In the genomic region with DNA sequence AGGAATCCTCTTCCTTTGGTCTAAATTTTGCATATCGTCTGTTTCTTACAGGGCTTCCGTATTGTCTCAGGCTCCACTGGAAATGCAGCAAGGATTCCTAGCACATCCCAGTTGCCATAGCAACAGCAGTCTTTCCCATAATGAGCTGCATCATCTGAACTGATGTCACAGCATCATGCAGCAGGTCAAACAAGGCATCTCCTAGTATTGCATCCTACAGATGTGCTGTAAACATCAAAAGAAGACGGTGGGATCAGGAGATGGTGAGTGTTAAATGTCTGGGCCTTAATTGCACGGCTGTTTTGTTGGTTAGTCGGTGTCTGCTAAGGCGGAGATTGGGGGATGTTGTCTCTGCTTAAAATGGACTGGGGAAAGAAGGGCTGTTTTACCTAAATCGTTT, we compare ENCODE assay signal across 11 cellular contexts. TPM values are rescaled to one million over a fixed set of nuclear protein-coding genes. Genes with fewer than 3 reads are reported as not detected.
DNase-seq lines count a peak whose midpoint lies in the region; ATAC-seq, FAIRE-seq and TF ChIP-seq lines count a peak whose summit lies in the region.
"Had no signal": no experiment of that assay in that cellular context is flagged by ENCODE, and none has a peak within 500 bp of the region (broad histone marks: within the 10 kb centered on the region; RNA-seq: fewer than 3 reads in every experiment).

A gene with protein sequence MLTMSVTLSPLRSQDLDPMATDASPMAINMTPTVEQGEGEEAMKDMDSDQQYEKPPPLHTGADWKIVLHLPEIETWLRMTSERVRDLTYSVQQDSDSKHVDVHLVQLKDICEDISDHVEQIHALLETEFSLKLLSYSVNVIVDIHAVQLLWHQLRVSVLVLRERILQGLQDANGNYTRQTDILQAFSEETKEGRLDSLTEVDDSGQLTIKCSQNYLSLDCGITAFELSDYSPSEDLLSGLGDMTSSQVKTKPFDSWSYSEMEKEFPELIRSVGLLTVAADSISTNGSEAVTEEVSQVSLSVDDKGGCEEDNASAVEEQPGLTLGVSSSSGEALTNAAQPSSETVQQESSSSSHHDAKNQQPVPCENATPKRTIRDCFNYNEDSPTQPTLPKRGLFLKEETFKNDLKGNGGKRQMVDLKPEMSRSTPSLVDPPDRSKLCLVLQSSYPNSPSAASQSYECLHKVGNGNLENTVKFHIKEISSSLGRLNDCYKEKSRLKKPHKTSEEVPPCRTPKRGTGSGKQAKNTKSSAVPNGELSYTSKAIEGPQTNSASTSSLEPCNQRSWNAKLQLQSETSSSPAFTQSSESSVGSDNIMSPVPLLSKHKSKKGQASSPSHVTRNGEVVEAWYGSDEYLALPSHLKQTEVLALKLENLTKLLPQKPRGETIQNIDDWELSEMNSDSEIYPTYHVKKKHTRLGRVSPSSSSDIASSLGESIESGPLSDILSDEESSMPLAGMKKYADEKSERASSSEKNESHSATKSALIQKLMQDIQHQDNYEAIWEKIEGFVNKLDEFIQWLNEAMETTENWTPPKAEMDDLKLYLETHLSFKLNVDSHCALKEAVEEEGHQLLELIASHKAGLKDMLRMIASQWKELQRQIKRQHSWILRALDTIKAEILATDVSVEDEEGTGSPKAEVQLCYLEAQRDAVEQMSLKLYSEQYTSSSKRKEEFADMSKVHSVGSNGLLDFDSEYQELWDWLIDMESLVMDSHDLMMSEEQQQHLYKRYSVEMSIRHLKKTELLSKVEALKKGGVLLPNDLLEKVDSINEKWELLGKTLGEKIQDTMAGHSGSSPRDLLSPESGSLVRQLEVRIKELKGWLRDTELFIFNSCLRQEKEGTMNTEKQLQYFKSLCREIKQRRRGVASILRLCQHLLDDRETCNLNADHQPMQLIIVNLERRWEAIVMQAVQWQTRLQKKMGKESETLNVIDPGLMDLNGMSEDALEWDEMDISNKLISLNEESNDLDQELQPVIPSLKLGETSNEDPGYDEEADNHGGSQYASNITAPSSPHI (N-terminal part only) (plus strand): TSS at position 153 of the 400 bp plus-strand sequence. CDS start 104,196 bp downstream, outside the sequence.

- DNase-seq in H4 (ENCODE audit: low spot score): no peak
- DNase-seq in SHP77 treated with DMSO at 0.1 percent for 48 hours (lab: John Stamatoyannopoulos, UW): peak; percentile 23
- no peak for DNase-seq in heart left ventricle
- DNase-seq in pons (ENCODE audit: low spot score): peak; percentile 99
- no peak for DNase-seq in left colon
- no peak for DNase-seq in natural killer cell treated with Interleukin-12 subunit alpha and Interleukin-12 subunit beta and Interleukin-15 and Interleukin-18, amount 100 ng/mL, for 72 hours (ENCODE audit: low spot score)
- no peak for DNase-seq in NAMALWA (ENCODE audit: low spot score)
- no peak for DNase-seq in GM19239 (ENCODE audit: insufficient read length, low spot score)
- DNase-seq: CD4-positive, alpha-beta T cell; stimulated activated CD4-positive, alpha-beta T cell treated with anti-CD3 and anti-CD28 coated beads, Interleukin-4, amount 100 ng/mL, for 1 hour had no signal

- no peak for FAIRE-seq in GM19239 (lab: Jason Lieb, UNC)
- FAIRE-seq: bronchial epithelial cell had no signal

- H3K4me3 ChIP-seq in heart left ventricle: no peak within 1 kb of the TSS

- H3K4me1 Mint-ChIP-seq in natural killer cell treated with Interleukin-12 subunit alpha and Interleukin-12 subunit beta and Interleukin-15 and Interleukin-18, amount 100 ng/mL, for 72 hours (ENCODE audit: low read depth in 2 of 2): no peaks in the 10 kb centered on the region

- H3K9me3 Mint-ChIP-seq in natural killer cell treated with Interleukin-12 subunit alpha and Interleukin-12 subunit beta and Interleukin-15 and Interleukin-18, amount 100 ng/mL, for 72 hours: peaks cover 6% of the 10 kb centered on the region

- H3K27me3 ChIP-seq in heart left ventricle: no peaks in the 10 kb centered on the region

- H3K36me3 ChIP-seq in heart left ventricle: no peaks in the 10 kb centered on the region

- WGBS in heart left ventricle, 4 donors: 73 to 81% (median 78%) methylated on average over 7 of the region's 7 CpGs

- TF ChIP-seq POLR2A in heart left ventricle (IDR thresholded peaks at IDR 0.05): no peak

- H3K27ac ChIP-seq in heart left ventricle: no peak within 1 kb of the TSS

- no peak within 1 kb of the TSS for H3K27ac Mint-ChIP-seq in natural killer cell treated with Interleukin-12 subunit alpha and Interleukin-12 subunit beta and Interleukin-15 and Interleukin-18, amount 100 ng/mL, for 72 hours
- H3K27ac Mint-ChIP-seq: CD4-positive, alpha-beta T cell had no signal

- no peak for TF ChIP-seq CTCF in heart left ventricle (IDR thresholded peaks at IDR 0.05)

- H3K36me3 Mint-ChIP-seq in natural killer cell treated with Interleukin-12 subunit alpha and Interleukin-12 subunit beta and Interleukin-15 and Interleukin-18, amount 100 ng/mL, for 72 hours: no peaks in the 10 kb centered on the region

- H3K27me3 Mint-ChIP-seq in natural killer cell treated with Interleukin-12 subunit alpha and Interleukin-12 subunit beta and Interleukin-15 and Interleukin-18, amount 100 ng/mL, for 72 hours: no peaks in the 10 kb centered on the region
- H3K27me3 Mint-ChIP-seq: CD4-positive, alpha-beta T cell had no signal

- intact Hi-C loops in heart left ventricle (cut with DNase I): no loop called here
- intact Hi-C loops in left colon (cut with DNase I, micrococcal nuclease): no loop called here

- ATAC-seq in heart left ventricle (no peak), left colon (no peak)
- no peak for ATAC-seq in natural killer cell treated with Interleukin-12 subunit alpha and Interleukin-12 subunit beta and Interleukin-15 and Interleukin-18, amount 100 ng/mL, for 72 hours

- peaks cover 0 to 10% (median 0%) of the 10 kb centered on the region in 12 donors for H3K9me3 ChIP-seq in heart left ventricle

- H3K4me3 Mint-ChIP-seq in natural killer cell treated with Interleukin-12 subunit alpha and Interleukin-12 subunit beta and Interleukin-15 and Interleukin-18, amount 100 ng/mL, for 72 hours: no peak within 1 kb of the TSS
- H3K4me3 Mint-ChIP-seq: CD4-positive, alpha-beta T cell had no signal

- peaks cover 0 to 9% (median 2%) of the 10 kb centered on the region in 12 donors for H3K4me1 ChIP-seq in heart left ventricle

RNA-seq across cellular contexts. Expression of the gene that starts here (rescaled TPM):
- 25.9 and 38.6 TPM in 2 replicates for total RNA-seq in H4 (2014; rRNA removed; shearing (Covaris generic))
- total RNA-seq in heart left ventricle (100 to 1,000 TPM; 157 to 303 (median 232) TPM), left colon (1 to 10 TPM; 3.4 to 7.6 TPM)
- polyA plus RNA-seq in heart left ventricle: 10 to 100 TPM; 20.4 to 49.3 TPM
- under 1 TPM in 1 of 2 donors, not detected in 1; 0.31 TPM for total RNA-seq in natural killer cell treated with Interleukin-12 subunit alpha and Interleukin-12 subunit beta and Interleukin-15 and Interleukin-18, amount 100 ng/mL, for 72 hours

Comparison
In these comparisons a context has a peak if more than half of its experiments do, and no peak if none do; other contexts are left out.
1. DNase-seq: peak in SHP77 treated with DMSO at 0.1 percent for 48 hours (single experiment) and pons (single experiment); none in H4 (single experiment), heart left ventricle (0 of 5), left colon (0 of 2), natural killer cell treated with Interleukin-12 subunit alpha and Interleukin-12 subunit beta and Interleukin-15 and Interleukin-18, amount 100 ng/mL, for 72 hours (single experiment), NAMALWA (single experiment) and GM19239 (single experiment).